Comparison of ENCODE assay signal across 9 cellular contexts in the genomic region with DNA sequence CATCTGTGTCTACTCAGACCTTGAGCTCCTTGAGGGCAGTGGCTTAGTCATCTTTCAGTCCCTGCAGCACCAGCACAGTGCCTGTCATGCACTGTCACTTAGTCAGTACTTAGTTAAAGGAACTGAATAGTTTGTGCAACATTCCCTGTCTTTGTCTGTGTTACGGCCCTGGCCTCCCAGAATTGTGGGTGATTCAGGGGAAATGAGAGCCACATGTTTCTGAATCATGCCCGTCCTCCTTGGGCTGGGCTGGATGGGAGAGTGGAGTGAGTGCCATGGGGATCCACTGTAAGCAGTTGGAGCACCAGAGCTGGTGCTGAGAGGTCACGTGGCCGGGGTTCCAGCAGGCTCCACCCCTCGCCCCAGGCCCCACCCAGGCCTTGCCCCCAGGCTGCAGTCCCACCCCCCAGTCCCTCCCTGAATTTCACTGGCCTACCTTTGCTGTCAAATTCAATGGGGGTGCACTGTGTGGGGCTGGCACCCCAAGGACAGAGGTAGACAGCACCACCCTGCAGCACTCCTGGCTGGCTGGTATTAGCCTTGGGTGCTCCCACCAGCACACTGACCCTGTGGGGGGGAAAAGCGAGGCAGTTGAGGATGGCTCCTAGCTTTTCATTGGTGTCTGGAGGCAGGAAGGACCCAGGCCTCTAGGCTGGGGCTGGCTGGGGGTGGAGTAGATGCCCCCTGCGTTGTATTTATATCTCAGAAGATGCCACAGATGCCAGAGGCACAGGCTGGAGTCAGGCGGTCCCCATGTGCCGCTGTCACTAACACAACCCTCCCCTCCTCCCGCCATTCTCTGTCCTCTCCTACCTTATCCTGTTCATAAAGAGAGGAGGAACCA. TPM values are rescaled to one million over a fixed set of nuclear protein-coding genes. Genes with fewer than 3 reads are reported as not detected.
DNase-seq lines count a peak whose midpoint lies in the region; ATAC-seq and TF ChIP-seq lines count a peak whose summit lies in the region.
"Had no signal": no experiment of that assay in that cellular context is flagged by ENCODE, and none has a peak within 500 bp of the region (broad histone marks: within the 10 kb centered on the region; RNA-seq: fewer than 3 reads in every experiment).

No MANE protein-coding gene starts in this region.

- no peaks in the 10 kb centered on the region for H3K27me3 Mint-ChIP-seq in Caco-2 (ENCODE audit: insufficient read depth, unreplicated experiment)
- H3K27me3 Mint-ChIP-seq: memory B cell had no signal

- no TSS peak for BruUV-seq in Caco-2 (replicated peaks; lab: Mats Ljungman, UMichigan)

- no peaks in the 10 kb centered on the region for H3K9me3 ChIP-seq in DND-41 (ENCODE audit: insufficient read depth, low read length, severe bottlenecking)
- H3K9me3 ChIP-seq in Caco-2 = no peaks in the 10 kb centered on the region

- no peaks in the 10 kb centered on the region for H3K9me3 Mint-ChIP-seq in Caco-2 (ENCODE audit: unreplicated experiment)
- H3K9me3 Mint-ChIP-seq: memory B cell had no signal

- H4K20me1 ChIP-seq in DND-41 (ENCODE audit: insufficient read depth, low read length) = no peaks in the 10 kb centered on the region

- H3K36me3 Mint-ChIP-seq in Caco-2 (ENCODE audit: insufficient read depth, unreplicated experiment) = peaks cover 6% of the 10 kb centered on the region
- H3K36me3 Mint-ChIP-seq: memory B cell had no signal

- TF ChIP-seq CTCF in DND-41 (IDR thresholded peaks at IDR 0.05; ENCODE audit: borderline replicate concordance, extremely low read depth, low read length, poor library complexity, severe bottlenecking) = no peak
- TF ChIP-seq CTCF in RWPE1 (conservative IDR thresholded peaks at IDR 0.05; ENCODE audit: low read depth) = no peak
- TF ChIP-seq CTCF in Caco-2 (IDR thresholded peaks at IDR 0.05; ENCODE audit: insufficient read depth in 1 of 2, low read depth in 1 of 2, low read length in 1 of 2, severe bottlenecking in 1 of 2, unreplicated experiment in 1 of 2) = no peak

- no peak overlapping the region for H3K4me3 Mint-ChIP-seq in Caco-2 (ENCODE audit: unreplicated experiment)
- H3K4me3 Mint-ChIP-seq: memory B cell had no signal

- intact Hi-C loops in Caco-2 (cut with micrococcal nuclease; ENCODE audit: unreplicated experiment) = no loop called here

- DNase-seq in DND-41 (no peak), RWPE1 (ENCODE audit: low spot score) (peak; percentile 91), amniotic epithelial cell (ENCODE audit: low read depth) (peak; percentile 94), iPS-NIHi11 (ENCODE audit: low spot score) (peak; percentile 84), Caco-2 (no peak)
- DNase-seq in stimulated activated CD4-positive, alpha-beta T cell treated with anti-CD3 and anti-CD28 coated beads, Interleukin-4, amount 100 ng/mL, for 48 hours (ENCODE audit: low read depth in 2 of 2) = peak; percentile 51 to 56
- DNase-seq in activated CD4-positive, CD25-positive, alpha-beta regulatory T cell (lab: John Stamatoyannopoulos, UW) = no peak

- H3K27ac Mint-ChIP-seq in Caco-2 (ENCODE audit: unreplicated experiment) = no peak overlapping the region

- H3K27me3 ChIP-seq in DND-41 (ENCODE audit: insufficient read depth, low read length, poor library complexity) (no peaks in the 10 kb centered on the region), Caco-2 (replicated peaks; ENCODE audit: control insufficient read depth, insufficient read depth, low read length) (no peaks in the 10 kb centered on the region)

- ATAC-seq in DND-41 (ENCODE audit: insufficient read depth, low read depth) (no peak), HG03469 (IDR thresholded peaks at IDR 0.05; ENCODE audit: unreplicated experiment) (no peak)

- POLR2A ChIA-PET in RWPE1 (lab: Yijun Ruan, JAX; ENCODE audit: low non-redundant PET) (interaction anchor here (1.0 kb wide), 1 partner anchor 12 kb away, joined by 3 read pairs; no protein-coding TSS in a partner anchor), Caco-2 (lab: Charles Lee) (no interaction called here)

- peaks cover 44% of the 10 kb centered on the region for H3K4me1 ChIP-seq in DND-41 (ENCODE audit: insufficient read depth, low read length)
- no peaks in the 10 kb centered on the region for H3K4me1 ChIP-seq in Caco-2

- H2AFZ ChIP-seq in DND-41 (ENCODE audit: low read depth, low read length) = no peak overlapping the region

- peaks cover 2% of the 10 kb centered on the region for H3K4me1 Mint-ChIP-seq in Caco-2 (ENCODE audit: low read depth, unreplicated experiment)

- H3K9ac ChIP-seq in DND-41 (ENCODE audit: low read depth, low read length) = peak overlapping the region; percentile 39; the same call in 1 of the 2 replicates

- no peak overlapping the region for H3K4me2 ChIP-seq in DND-41 (ENCODE audit: insufficient read depth, low read length)

- peak overlapping the region; percentile 90 for H3K27ac ChIP-seq in DND-41 (ENCODE audit: low read length)
- peak overlapping the region; percentile 89 for H3K27ac ChIP-seq in RWPE1

- CTCF ChIA-PET in RWPE1 (lab: Yijun Ruan, JAX) (interaction anchor here (0.8 to 2.2 kb wide), 6 partner anchors 12 to 160 kb away, joined by 3 to 14 read pairs (median 8); no protein-coding TSS in a partner anchor), Caco-2 (lab: Charles Lee) (interaction anchor here (1.1 kb wide), 1 partner anchor 12 kb away, joined by 7 read pairs; no protein-coding TSS in a partner anchor)

- H3K79me2 ChIP-seq in DND-41 (ENCODE audit: insufficient read depth, low read length) = peaks cover 51% of the 10 kb centered on the region

- H3K4me3 ChIP-seq in DND-41 (ENCODE audit: low read depth in 1 of 2, low read length in 2 of 2) = no peak overlapping the region
- H3K4me3 ChIP-seq in Caco-2 (ENCODE audit: low read depth, low read length) = no peak overlapping the region

- H3K36me3 ChIP-seq in DND-41 (ENCODE audit: insufficient read depth, low read length) = peaks cover 46% of the 10 kb centered on the region
- H3K36me3 ChIP-seq in Caco-2 (ENCODE audit: control insufficient read depth, insufficient read depth, low read length) = no peaks in the 10 kb centered on the region; the same call in 1 of the 2 replicates

RNA-seq across cellular contexts. Expression of a gene that starts 7.4 kb away (rescaled TPM):
- total RNA-seq in Caco-2 (2022) = 17.3 and 22.3 TPM in 2 replicates

RNA-seq across cellular contexts. Expression of a gene that starts 27.1 kb away (rescaled TPM):
- 8.4 and 9.4 TPM in 2 replicates for total RNA-seq in Caco-2 (2022)

RNA-seq across cellular contexts. Expression of a gene that starts 47.3 kb away (rescaled TPM):
- total RNA-seq in Caco-2 (2022) = not detected in 2 replicates

Comparison
In these comparisons a context has a peak if more than half of its experiments do, and no peak if none do; other contexts are left out.
1. DNase-seq: peak in RWPE1 (single experiment), amniotic epithelial cell (single experiment), iPS-NIHi11 (single experiment) and stimulated activated CD4-positive, alpha-beta T cell treated with anti-CD3 and anti-CD28 coated beads, Interleukin-4, amount 100 ng/mL, for 48 hours (2 of 2); none in DND-41 (single experiment), Caco-2 (0 of 2) and activated CD4-positive, CD25-positive, alpha-beta regulatory T cell (0 of 4).